8 cellular contexts compared by ENCODE assay signal in the genomic region with DNA sequence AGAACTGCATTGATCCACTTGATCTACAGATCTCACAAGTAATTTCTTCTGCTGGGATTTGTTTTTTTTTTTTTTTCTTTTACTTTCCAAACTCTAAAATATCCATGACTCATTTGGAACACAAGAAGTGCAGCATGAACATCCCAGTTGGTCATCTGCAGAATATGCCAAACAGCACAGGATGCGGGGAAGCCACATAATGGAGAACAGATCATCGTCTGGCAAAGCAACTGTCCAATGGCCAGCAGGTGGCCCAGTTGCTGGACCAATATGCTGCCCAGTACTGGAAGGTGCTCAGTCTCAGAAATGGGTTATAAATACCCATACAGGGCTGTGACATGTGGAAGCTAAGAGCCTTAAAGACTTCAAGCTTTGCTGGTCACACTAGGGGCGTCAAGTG.
DNase-seq lines count a peak whose midpoint lies in the region; ATAC-seq lines count a peak whose summit lies in the region.
"Had no signal": no experiment of that assay in that cellular context is flagged by ENCODE, and none has a peak within 500 bp of the region (broad histone marks: within the 10 kb centered on the region; RNA-seq: fewer than 3 reads in every experiment).

No MANE protein-coding gene starts in this region.

- DNase-seq in HCEC 1CT (peak; percentile 65), SW480 (ENCODE audit: low spot score) (peak; percentile 23), fibroblast of the conjunctiva (ENCODE audit: low read depth) (peak; percentile 74), stromal cell of bone marrow (ENCODE audit: low read depth) (peak; percentile 89), KG1 (lab: John Stamatoyannopoulos, UW) (no peak), DMS79 (lab: John Stamatoyannopoulos, UW) (no peak)
- no peak for DNase-seq in activated naive CD8-positive, alpha-beta T cell treated with anti-CD3 and anti-CD28 coated beads, Interleukin-2, amount 50 U/mL, for 24 hours
- DNase-seq: SHP77 treated with DMSO at 0.1 percent for 48 hours had no signal

- no peaks in the 10 kb centered on the region for H3K36me3 Mint-ChIP-seq in activated naive CD8-positive, alpha-beta T cell treated with anti-CD3 and anti-CD28 coated beads, Interleukin-2, amount 50 U/mL, for 24 hours (ENCODE audit: low read depth)

- H3K27me3 Mint-ChIP-seq in activated naive CD8-positive, alpha-beta T cell treated with anti-CD3 and anti-CD28 coated beads, Interleukin-2, amount 50 U/mL, for 24 hours, result no peaks in the 10 kb centered on the region

- H3K27ac Mint-ChIP-seq in activated naive CD8-positive, alpha-beta T cell treated with anti-CD3 and anti-CD28 coated beads, Interleukin-2, amount 50 U/mL, for 24 hours, result no peak overlapping the region

- ATAC-seq in activated naive CD8-positive, alpha-beta T cell treated with anti-CD3 and anti-CD28 coated beads, Interleukin-2, amount 50 U/mL, for 24 hours, result no peak

- no peaks in the 10 kb centered on the region for H3K4me1 Mint-ChIP-seq in activated naive CD8-positive, alpha-beta T cell treated with anti-CD3 and anti-CD28 coated beads, Interleukin-2, amount 50 U/mL, for 24 hours

- no peak overlapping the region for H3K4me3 Mint-ChIP-seq in activated naive CD8-positive, alpha-beta T cell treated with anti-CD3 and anti-CD28 coated beads, Interleukin-2, amount 50 U/mL, for 24 hours

- H3K9me3 Mint-ChIP-seq in activated naive CD8-positive, alpha-beta T cell treated with anti-CD3 and anti-CD28 coated beads, Interleukin-2, amount 50 U/mL, for 24 hours, result peaks cover 8% of the 10 kb centered on the region

Comparison
In these comparisons a context has a peak if more than half of its experiments do, and no peak if none do; other contexts are left out.
1. DNase-seq: peak in HCEC 1CT (single experiment), SW480 (single experiment), fibroblast of the conjunctiva (single experiment) and stromal cell of bone marrow (single experiment); none in KG1 (single experiment), DMS79 (single experiment) and activated naive CD8-positive, alpha-beta T cell treated with anti-CD3 and anti-CD28 coated beads, Interleukin-2, amount 50 U/mL, for 24 hours (single experiment).